In the genomic region with DNA sequence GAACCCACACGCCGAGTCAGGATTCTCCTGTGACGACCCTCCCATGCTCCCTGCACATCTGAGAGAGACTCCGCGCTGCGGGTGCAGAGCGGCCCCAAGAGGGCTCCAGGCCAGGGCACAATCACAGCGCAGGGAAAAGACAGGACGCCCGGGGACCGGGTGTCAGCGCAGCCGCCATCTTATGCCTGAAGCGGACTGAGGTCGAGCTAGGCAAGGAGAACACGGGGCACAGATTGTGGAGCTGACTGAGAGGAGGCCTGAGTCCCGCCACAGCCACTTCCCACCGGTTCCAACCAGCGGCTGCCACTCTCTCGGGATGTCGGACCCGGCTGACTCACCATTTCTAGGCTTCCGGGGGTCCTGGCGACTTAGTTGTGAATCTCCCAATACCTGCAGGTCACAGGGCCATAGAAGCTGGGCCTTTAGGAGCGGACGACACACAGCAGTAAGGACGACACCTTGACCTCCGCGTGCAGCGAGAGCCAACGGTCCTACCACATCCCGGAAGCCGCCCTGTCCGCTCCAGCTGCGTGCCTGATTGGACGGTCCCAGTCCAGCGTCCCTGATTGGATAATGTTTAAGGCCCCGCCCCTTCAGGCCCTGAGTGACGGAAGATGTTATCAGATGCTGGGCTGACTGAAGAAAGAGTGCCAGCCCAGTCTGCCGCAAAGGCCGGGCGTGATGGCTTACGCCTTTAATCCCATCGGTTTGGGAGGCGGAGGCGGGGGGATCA, we compare ENCODE assay signal across 2 cellular contexts.
TF ChIP-seq lines count a peak whose summit lies in the region.

A gene (minus strand): TSS at position 487 of the 733 bp plus-strand sequence. CDS start 146 bp downstream, at position 341.

TF ChIP-seq in liver, 16 proteins besides CTCF, POLR2A, EP300 and RAD21 (continued from another document):
- TF ChIP-seq, protein P1, sequence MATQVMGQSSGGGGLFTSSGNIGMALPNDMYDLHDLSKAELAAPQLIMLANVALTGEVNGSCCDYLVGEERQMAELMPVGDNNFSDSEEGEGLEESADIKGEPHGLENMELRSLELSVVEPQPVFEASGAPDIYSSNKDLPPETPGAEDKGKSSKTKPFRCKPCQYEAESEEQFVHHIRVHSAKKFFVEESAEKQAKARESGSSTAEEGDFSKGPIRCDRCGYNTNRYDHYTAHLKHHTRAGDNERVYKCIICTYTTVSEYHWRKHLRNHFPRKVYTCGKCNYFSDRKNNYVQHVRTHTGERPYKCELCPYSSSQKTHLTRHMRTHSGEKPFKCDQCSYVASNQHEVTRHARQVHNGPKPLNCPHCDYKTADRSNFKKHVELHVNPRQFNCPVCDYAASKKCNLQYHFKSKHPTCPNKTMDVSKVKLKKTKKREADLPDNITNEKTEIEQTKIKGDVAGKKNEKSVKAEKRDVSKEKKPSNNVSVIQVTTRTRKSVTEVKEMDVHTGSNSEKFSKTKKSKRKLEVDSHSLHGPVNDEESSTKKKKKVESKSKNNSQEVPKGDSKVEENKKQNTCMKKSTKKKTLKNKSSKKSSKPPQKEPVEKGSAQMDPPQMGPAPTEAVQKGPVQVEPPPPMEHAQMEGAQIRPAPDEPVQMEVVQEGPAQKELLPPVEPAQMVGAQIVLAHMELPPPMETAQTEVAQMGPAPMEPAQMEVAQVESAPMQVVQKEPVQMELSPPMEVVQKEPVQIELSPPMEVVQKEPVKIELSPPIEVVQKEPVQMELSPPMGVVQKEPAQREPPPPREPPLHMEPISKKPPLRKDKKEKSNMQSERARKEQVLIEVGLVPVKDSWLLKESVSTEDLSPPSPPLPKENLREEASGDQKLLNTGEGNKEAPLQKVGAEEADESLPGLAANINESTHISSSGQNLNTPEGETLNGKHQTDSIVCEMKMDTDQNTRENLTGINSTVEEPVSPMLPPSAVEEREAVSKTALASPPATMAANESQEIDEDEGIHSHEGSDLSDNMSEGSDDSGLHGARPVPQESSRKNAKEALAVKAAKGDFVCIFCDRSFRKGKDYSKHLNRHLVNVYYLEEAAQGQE (IDR thresholded peaks at IDR 0.05), result no peak
- TF ChIP-seq HNF4A (conservative IDR thresholded peaks at IDR 0.05), result no peak
- no peak for TF ChIP-seq TAF1 (conservative IDR thresholded peaks at IDR 0.05)
- no peak for TF ChIP-seq NR2F2 (IDR thresholded peaks at IDR 0.05)
- TF ChIP-seq JUND (IDR thresholded peaks at IDR 0.05), result no peak
- TF ChIP-seq EGR1 (IDR thresholded peaks at IDR 0.05; ENCODE audit: low read depth in 2 of 2), result no peak
- TF ChIP-seq, protein P2, sequence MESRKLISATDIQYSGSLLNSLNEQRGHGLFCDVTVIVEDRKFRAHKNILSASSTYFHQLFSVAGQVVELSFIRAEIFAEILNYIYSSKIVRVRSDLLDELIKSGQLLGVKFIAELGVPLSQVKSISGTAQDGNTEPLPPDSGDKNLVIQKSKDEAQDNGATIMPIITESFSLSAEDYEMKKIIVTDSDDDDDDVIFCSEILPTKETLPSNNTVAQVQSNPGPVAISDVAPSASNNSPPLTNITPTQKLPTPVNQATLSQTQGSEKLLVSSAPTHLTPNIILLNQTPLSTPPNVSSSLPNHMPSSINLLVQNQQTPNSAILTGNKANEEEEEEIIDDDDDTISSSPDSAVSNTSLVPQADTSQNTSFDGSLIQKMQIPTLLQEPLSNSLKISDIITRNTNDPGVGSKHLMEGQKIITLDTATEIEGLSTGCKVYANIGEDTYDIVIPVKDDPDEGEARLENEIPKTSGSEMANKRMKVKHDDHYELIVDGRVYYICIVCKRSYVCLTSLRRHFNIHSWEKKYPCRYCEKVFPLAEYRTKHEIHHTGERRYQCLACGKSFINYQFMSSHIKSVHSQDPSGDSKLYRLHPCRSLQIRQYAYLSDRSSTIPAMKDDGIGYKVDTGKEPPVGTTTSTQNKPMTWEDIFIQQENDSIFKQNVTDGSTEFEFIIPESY (IDR thresholded peaks at IDR 0.05), result no peak
- TF ChIP-seq HNF4G (IDR thresholded peaks at IDR 0.05), result no peak
- no peak for TF ChIP-seq FOXA1 (IDR thresholded peaks at IDR 0.05)
- TF ChIP-seq, protein P3, sequence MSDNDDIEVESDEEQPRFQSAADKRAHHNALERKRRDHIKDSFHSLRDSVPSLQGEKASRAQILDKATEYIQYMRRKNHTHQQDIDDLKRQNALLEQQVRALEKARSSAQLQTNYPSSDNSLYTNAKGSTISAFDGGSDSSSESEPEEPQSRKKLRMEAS (IDR thresholded peaks at IDR 0.05), result no peak
- TF ChIP-seq, protein P4, sequence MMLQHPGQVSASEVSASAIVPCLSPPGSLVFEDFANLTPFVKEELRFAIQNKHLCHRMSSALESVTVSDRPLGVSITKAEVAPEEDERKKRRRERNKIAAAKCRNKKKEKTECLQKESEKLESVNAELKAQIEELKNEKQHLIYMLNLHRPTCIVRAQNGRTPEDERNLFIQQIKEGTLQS (IDR thresholded peaks at IDR 0.05), result no peak
- no peak for TF ChIP-seq YY1 (IDR thresholded peaks at IDR 0.05)

TF ChIP-seq in HepG2, 621 proteins besides CTCF, POLR2A, EP300 and RAD21:
- no peak for TF ChIP-seq ZNF543 (CRISPR knock-in tag; IDR thresholded peaks at IDR 0.05)
- TF ChIP-seq MAFF (IDR thresholded peaks at IDR 0.05; ENCODE audit: low read depth, low read length), result no peak
- no peak for TF ChIP-seq SIN3B (IDR thresholded peaks at IDR 0.05; ENCODE audit: low read length)
- TF ChIP-seq PTBP1 (IDR thresholded peaks at IDR 0.05; ENCODE audit: low read depth, low read length, poor library complexity, severe bottlenecking), result no peak
- TF ChIP-seq ZFX (CRISPR knock-in tag; IDR thresholded peaks at IDR 0.05; ENCODE audit: low read depth), result no peak
- no peak for TF ChIP-seq ZFP37 (CRISPR knock-in tag; IDR thresholded peaks at IDR 0.05; ENCODE audit: borderline replicate concordance)
- TF ChIP-seq RBFOX2 (IDR thresholded peaks at IDR 0.05; ENCODE audit: low read depth, low read length), result no peak
- TF ChIP-seq HMG20B (CRISPR knock-in tag; conservative IDR thresholded peaks at IDR 0.05), result no peak
- TF ChIP-seq, protein P2 (CRISPR knock-in tag; IDR thresholded peaks at IDR 0.05), result no peak
- TF ChIP-seq, protein P5, sequence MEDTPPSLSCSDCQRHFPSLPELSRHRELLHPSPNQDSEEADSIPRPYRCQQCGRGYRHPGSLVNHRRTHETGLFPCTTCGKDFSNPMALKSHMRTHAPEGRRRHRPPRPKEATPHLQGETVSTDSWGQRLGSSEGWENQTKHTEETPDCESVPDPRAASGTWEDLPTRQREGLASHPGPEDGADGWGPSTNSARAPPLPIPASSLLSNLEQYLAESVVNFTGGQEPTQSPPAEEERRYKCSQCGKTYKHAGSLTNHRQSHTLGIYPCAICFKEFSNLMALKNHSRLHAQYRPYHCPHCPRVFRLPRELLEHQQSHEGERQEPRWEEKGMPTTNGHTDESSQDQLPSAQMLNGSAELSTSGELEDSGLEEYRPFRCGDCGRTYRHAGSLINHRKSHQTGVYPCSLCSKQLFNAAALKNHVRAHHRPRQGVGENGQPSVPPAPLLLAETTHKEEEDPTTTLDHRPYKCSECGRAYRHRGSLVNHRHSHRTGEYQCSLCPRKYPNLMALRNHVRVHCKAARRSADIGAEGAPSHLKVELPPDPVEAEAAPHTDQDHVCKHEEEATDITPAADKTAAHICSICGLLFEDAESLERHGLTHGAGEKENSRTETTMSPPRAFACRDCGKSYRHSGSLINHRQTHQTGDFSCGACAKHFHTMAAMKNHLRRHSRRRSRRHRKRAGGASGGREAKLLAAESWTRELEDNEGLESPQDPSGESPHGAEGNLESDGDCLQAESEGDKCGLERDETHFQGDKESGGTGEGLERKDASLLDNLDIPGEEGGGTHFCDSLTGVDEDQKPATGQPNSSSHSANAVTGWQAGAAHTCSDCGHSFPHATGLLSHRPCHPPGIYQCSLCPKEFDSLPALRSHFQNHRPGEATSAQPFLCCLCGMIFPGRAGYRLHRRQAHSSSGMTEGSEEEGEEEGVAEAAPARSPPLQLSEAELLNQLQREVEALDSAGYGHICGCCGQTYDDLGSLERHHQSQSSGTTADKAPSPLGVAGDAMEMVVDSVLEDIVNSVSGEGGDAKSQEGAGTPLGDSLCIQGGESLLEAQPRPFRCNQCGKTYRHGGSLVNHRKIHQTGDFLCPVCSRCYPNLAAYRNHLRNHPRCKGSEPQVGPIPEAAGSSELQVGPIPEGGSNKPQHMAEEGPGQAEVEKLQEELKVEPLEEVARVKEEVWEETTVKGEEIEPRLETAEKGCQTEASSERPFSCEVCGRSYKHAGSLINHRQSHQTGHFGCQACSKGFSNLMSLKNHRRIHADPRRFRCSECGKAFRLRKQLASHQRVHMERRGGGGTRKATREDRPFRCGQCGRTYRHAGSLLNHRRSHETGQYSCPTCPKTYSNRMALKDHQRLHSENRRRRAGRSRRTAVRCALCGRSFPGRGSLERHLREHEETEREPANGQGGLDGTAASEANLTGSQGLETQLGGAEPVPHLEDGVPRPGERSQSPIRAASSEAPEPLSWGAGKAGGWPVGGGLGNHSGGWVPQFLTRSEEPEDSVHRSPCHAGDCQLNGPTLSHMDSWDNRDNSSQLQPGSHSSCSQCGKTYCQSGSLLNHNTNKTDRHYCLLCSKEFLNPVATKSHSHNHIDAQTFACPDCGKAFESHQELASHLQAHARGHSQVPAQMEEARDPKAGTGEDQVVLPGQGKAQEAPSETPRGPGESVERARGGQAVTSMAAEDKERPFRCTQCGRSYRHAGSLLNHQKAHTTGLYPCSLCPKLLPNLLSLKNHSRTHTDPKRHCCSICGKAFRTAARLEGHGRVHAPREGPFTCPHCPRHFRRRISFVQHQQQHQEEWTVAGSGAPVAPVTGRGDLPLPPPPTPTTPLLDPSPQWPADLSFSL (CRISPR knock-in tag; IDR thresholded peaks at IDR 0.05), result no peak
- no peak for TF ChIP-seq RORA (CRISPR knock-in tag; IDR thresholded peaks at IDR 0.05)
